ENCODE assay signal across 9 cellular contexts in the genomic region with DNA sequence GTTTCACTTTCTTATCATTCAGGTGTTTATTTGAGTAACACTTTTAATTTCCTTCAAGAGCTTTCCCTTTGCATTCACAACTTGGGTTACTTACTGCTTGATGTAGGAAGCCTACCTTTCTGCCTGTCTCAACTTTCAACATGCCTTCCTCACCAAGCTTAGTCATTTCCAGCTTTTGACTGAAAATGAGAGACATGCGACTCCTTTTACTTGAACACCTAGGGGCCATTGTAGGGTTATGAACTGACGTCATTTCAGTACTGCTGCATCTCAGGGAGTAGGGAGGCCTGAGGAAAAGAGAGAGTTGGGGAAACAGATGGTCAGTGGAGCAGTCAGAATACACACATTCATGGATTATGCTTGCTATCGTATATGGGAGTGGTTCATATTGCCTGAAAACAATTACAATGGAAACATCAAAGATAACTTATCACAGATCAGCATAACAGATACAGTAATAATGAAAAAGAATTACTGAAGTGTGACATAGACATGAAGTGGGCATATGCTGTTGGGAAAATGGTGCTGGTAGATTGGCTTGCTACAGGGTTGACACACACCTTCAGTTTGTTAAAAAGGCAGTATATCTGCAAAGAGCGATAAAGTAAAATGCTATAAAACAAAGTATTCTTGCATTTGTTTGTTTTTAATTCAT. TPM values are rescaled to one million over a fixed set of nuclear protein-coding genes. Genes with fewer than 3 reads are reported as not detected.
DNase-seq lines count a peak whose midpoint lies in the region; ATAC-seq, FAIRE-seq and TF ChIP-seq lines count a peak whose summit lies in the region.
"Had no signal": no experiment of that assay in that cellular context is flagged by ENCODE, and none has a peak within 500 bp of the region (broad histone marks: within the 10 kb centered on the region; RNA-seq: fewer than 3 reads in every experiment).

No MANE protein-coding gene starts in this region.

- no peaks in the 10 kb centered on the region for H3K9me3 ChIP-seq in HepG2 (ENCODE audit: low read length)

- peak; percentile 99 for ATAC-seq in GM19438 (IDR thresholded peaks at IDR 0.05; ENCODE audit: low read depth, unreplicated experiment)
- ATAC-seq in HG03095 (IDR thresholded peaks at IDR 0.05; ENCODE audit: unreplicated experiment) = peak; percentile 97
- no peak for ATAC-seq in HepG2
- ATAC-seq: K562 had no signal

- no TSS peak for BruUV-seq in HepG2 (replicated peaks; lab: Mats Ljungman, UMichigan)

- TF ChIP-seq RAD21 in HepG2 (CRISPR knock-in tag; IDR thresholded peaks at IDR 0.05) = no peak

- H3K9ac ChIP-seq in HepG2 (ENCODE audit: insufficient read depth, low read depth, low read length) = no peak overlapping the region

- no peaks in the 10 kb centered on the region for H3K27me3 Mint-ChIP-seq in activated naive CD8-positive, alpha-beta T cell

- CTCF ChIA-PET in HepG2 (lab: Yijun Ruan, JAX; ENCODE audit: low intra/inter-chr PET ratio, low total read pairs) = no interaction called here

- intact Hi-C loops in HepG2 (cut with micrococcal nuclease; ENCODE audit: unreplicated experiment) = no loop called here

- TF ChIP-seq EP300 in HepG2 (IDR thresholded peaks at IDR 0.05; ENCODE audit: low read depth in 2 of 2, low read length in 2 of 2) = no peak
- TF ChIP-seq EP300 in HepG2 (CRISPR knock-in tag; IDR thresholded peaks at IDR 0.05; ENCODE audit: borderline replicate concordance) = no peak

- no peak overlapping the region for H3K4me3 ChIP-seq in GM12865 (ENCODE audit: low read depth, low read length)
- no peak overlapping the region for H3K4me3 ChIP-seq in HepG2 (replicated peaks in 1 of 3; ENCODE audit: insufficient read depth in 1 of 3, low read depth in 2 of 3, low read length in 3 of 3)
- H3K4me3 ChIP-seq: K562 had no signal

- peaks cover 7 to 16% of the 10 kb centered on the region in 2 experiments; a peak in 2 of 5 replicates for H3K36me3 ChIP-seq in HepG2 (replicated peaks in 1 of 2; ENCODE audit: control insufficient read depth in 1 of 2, insufficient read depth in 2 of 2, low read length in 2 of 2)

- H3K4me2 ChIP-seq in HepG2 (ENCODE audit: low read depth, low read length) = no peak overlapping the region

- TF ChIP-seq CTCF in GM12865 (IDR thresholded peaks at IDR 0.05; ENCODE audit: insufficient read depth, low read depth, low read length, missing control alignments) (no peak), HepG2 (CRISPR knock-in tag; IDR thresholded peaks at IDR 0.05) (no peak)

- WGBS in HepG2 (ENCODE audit: low lambda C conversion rate) = 96% methylated on average over 4 of the region's 4 CpGs

- POLR2A ChIA-PET in HepG2 (lab: Yijun Ruan, JAX) = interaction anchor here (1.6 kb wide), 1 partner anchor 25 kb away, joined by 3 read pairs; no protein-coding TSS in a partner anchor

- H3K9me3 Mint-ChIP-seq in activated naive CD8-positive, alpha-beta T cell (ENCODE audit: low read depth) = no peaks in the 10 kb centered on the region

- peaks cover 14% of the 10 kb centered on the region for H3K36me3 Mint-ChIP-seq in activated naive CD8-positive, alpha-beta T cell

- no peak overlapping the region for H3K4me3 Mint-ChIP-seq in activated naive CD8-positive, alpha-beta T cell

- no peaks in the 10 kb centered on the region for H3K27me3 ChIP-seq in HepG2 (ENCODE audit: control insufficient read depth in 1 of 2, insufficient read depth in 2 of 2, low read length in 2 of 2)

- no peak for TF ChIP-seq POLR2A in HepG2 (IDR thresholded peaks at IDR 0.05; ENCODE audit: insufficient read depth in 1 of 2, low read depth in 2 of 2, low read length in 2 of 2)

- FAIRE-seq in HepG2 (lab: Jason Lieb, UNC) = no peak
- FAIRE-seq: K562 had no signal

- H3K27ac ChIP-seq in HepG2 (ENCODE audit: extremely low read length, insufficient read depth, low read length) = no peak overlapping the region

- H3K4me1 ChIP-seq in HepG2 (ENCODE audit: insufficient read depth, low read length) = no peaks in the 10 kb centered on the region

- H3K4me1 Mint-ChIP-seq in activated naive CD8-positive, alpha-beta T cell (ENCODE audit: low read depth) = peaks cover 43% of the 10 kb centered on the region

- no peaks in the 10 kb centered on the region for H3K79me2 ChIP-seq in HepG2 (ENCODE audit: insufficient read depth, low read length)

- DNase-seq in GM12865 (ENCODE audit: low read depth) (peak; percentile 90), NCI-H774 (lab: John Stamatoyannopoulos, UW) (no peak), HepG2 (ENCODE audit: low spot score) (no peak), SIG-M5 (lab: John Stamatoyannopoulos, UW) (no peak), T1000 (lab: John Stamatoyannopoulos, UW) (no peak)

- H4K20me1 ChIP-seq in HepG2 (ENCODE audit: insufficient read depth, low read length) = no peaks in the 10 kb centered on the region

- in situ Hi-C loops in HepG2 (cut with HindIII; ENCODE audit: extremely low pct_ligation_motif_present, low pct_unique_long_range_greater_than_20kb) = no loop called here

- H2AFZ ChIP-seq in HepG2 (ENCODE audit: low read length) = no peak overlapping the region

- H3K27ac Mint-ChIP-seq in activated naive CD8-positive, alpha-beta T cell = peak overlapping the region; percentile 87

TF ChIP-seq in HepG2, 621 proteins besides CTCF, POLR2A, EP300 and RAD21:
- TF ChIP-seq ZNF12 (CRISPR knock-in tag; IDR thresholded peaks at IDR 0.05) = no peak

RNA-seq across cellular contexts. Expression of gene USP53, which starts 25.7 kb away (rescaled TPM):
- total RNA-seq in HepG2 (2016; rRNA removed; fragmentation: Illumina TruSeq; extraction: Trizol) = 8.1 and 11.0 TPM in 2 replicates
- total RNA-seq in HepG2 (2016; cell fraction: cytosol; rRNA removed; fragmentation: Illumina TruSeq; extraction: Trizol; ENCODE audit: low read depth) = 5.4 TPM in 2 replicates
- total RNA-seq in HepG2 (2016; cell fraction: insoluble cytoplasmic fraction; rRNA removed; fragmentation: Illumina TruSeq; extraction: Trizol) = 8.5 and 11.3 TPM in 2 replicates
- total RNA-seq in HepG2 (2016; cell fraction: membrane; rRNA removed; fragmentation: Illumina TruSeq; extraction: Trizol) = 5.1 and 6.2 TPM in 2 replicates
- 15.7 and 16.5 TPM in 2 replicates for total RNA-seq in HepG2 (2016; cell fraction: nucleus; rRNA removed; fragmentation: Illumina TruSeq; extraction: Trizol)
- 5.0 and 5.3 TPM in 2 replicates for polyA plus RNA-seq in HepG2 (2011; rRNA removed)
- 1.6 and 3.2 TPM in 2 replicates for polyA plus RNA-seq in HepG2 (2011; cell fraction: cytosol; rRNA removed)
- polyA plus RNA-seq in HepG2 (2011; cell fraction: nucleus; rRNA removed) = 5.7 and 7.2 TPM in 2 replicates
- 7.1 and 8.2 TPM in 2 replicates for polyA plus RNA-seq in HepG2 (2012)
- polyA plus RNA-seq in HepG2 (2016; cell fraction: cytosol; fragmentation: Illumina TruSeq; extraction: Trizol; ENCODE audit: low read depth) = 0.27 and 0.62 TPM in 2 replicates
- 6.9 and 7.3 TPM in 2 replicates for polyA plus RNA-seq in HepG2 (2016; cell fraction: insoluble cytoplasmic fraction; fragmentation: Illumina TruSeq; extraction: Trizol; ENCODE audit: low read depth)
- 0.99 and 1.7 TPM in 2 replicates for polyA plus RNA-seq in HepG2 (2016; cell fraction: membrane; fragmentation: Illumina TruSeq; extraction: Trizol; ENCODE audit: low read depth)
- 14.4 and 17.1 TPM in 2 replicates for polyA plus RNA-seq in HepG2 (2016; cell fraction: nucleus; fragmentation: Illumina TruSeq; extraction: Trizol; ENCODE audit: insufficient read depth, low read depth)
- 5.6 and 6.6 TPM in 2 replicates for polyA minus RNA-seq in HepG2 (2011; rRNA and poly(A)+ RNA removed; ENCODE audit: low replicate concordance)
- 11.4 and 12.8 TPM in 2 replicates for polyA minus RNA-seq in HepG2 (2011; cell fraction: cytosol; rRNA and poly(A)+ RNA removed)
- 35.3 and 39.8 TPM in 2 replicates for polyA minus RNA-seq in HepG2 (2011; cell fraction: nucleus; rRNA and poly(A)+ RNA removed)
